Comparison of ENCODE assay signal across 13 cellular contexts in genomic region chr1:178345238-178345637, GRCh38.
DNase-seq lines count a peak whose midpoint lies in the region; ATAC-seq and TF ChIP-seq lines count a peak whose summit lies in the region.
"Had no signal": no experiment of that assay in that cellular context is flagged by ENCODE, and none has a peak within 500 bp of the region (broad histone marks: within the 10 kb centered on the region; RNA-seq: fewer than 3 reads in every experiment).

No MANE protein-coding gene starts in this region.

- H2AFZ ChIP-seq in PC-3 (ENCODE audit: low read length): no peak overlapping the region
- no peak overlapping the region for H2AFZ ChIP-seq in mesenchymal stem cell (ENCODE audit: low read depth, low read length)
- no peak overlapping the region for H2AFZ ChIP-seq in Karpas-422 (ENCODE audit: low read length)

- H3K36me3 ChIP-seq in PC-3 (ENCODE audit: low read depth, low read length) (no peaks in the 10 kb centered on the region), mesenchymal stem cell (ENCODE audit: control insufficient read depth in 1 of 2, insufficient read depth in 2 of 2, low read depth in 1 of 2, low read length in 2 of 2) (no peaks in the 10 kb centered on the region), thoracic aorta (no peaks in the 10 kb centered on the region), Karpas-422 (ENCODE audit: insufficient read depth, low read length) (no peaks in the 10 kb centered on the region)
- H3K36me3 ChIP-seq: prostate gland had no signal

- peak overlapping the region; percentile 57; the same call in 1 of the 2 replicates for H3K4me2 ChIP-seq in PC-3 (ENCODE audit: low read length)
- H3K4me2 ChIP-seq in mesenchymal stem cell (ENCODE audit: low read length, poor library complexity, severe bottlenecking): no peak overlapping the region
- H3K4me2 ChIP-seq in Karpas-422 (ENCODE audit: low read depth, low read length, poor library complexity, severe bottlenecking): no peak overlapping the region

- no peak overlapping the region for H3K4ac ChIP-seq in mesenchymal stem cell (ENCODE audit: low read depth in 1 of 2, low read length in 2 of 2)

- H3K14ac ChIP-seq in mesenchymal stem cell (ENCODE audit: low read length in 2 of 2): no peak overlapping the region

- H3K27ac ChIP-seq in PC-3 (ENCODE audit: low read length) (peak overlapping the region; percentile 27), mesenchymal stem cell (ENCODE audit: low read length, poor library complexity, severe bottlenecking) (no peak overlapping the region), thoracic aorta (peak overlapping the region; percentile 46 to 72), Karpas-422 (ENCODE audit: low read length) (no peak overlapping the region)
- H3K27ac ChIP-seq: prostate gland had no signal

- ATAC-seq in PC-3 (no peak), thoracic aorta (ENCODE audit: insufficient number of reproducible peaks, low FRiP score, low read depth) (no peak)

- H4K8ac ChIP-seq in mesenchymal stem cell (ENCODE audit: low read length): no peak overlapping the region

- H3K4me3 ChIP-seq in PC-3 (ENCODE audit: low read length) (no peak overlapping the region), epithelial cell of esophagus (ENCODE audit: low read length) (no peak overlapping the region), mesenchymal stem cell (ENCODE audit: insufficient read depth in 1 of 2, low read depth in 1 of 2, low read length in 2 of 2) (peak overlapping the region in 1 of 2 experiments; percentile 10), thoracic aorta (peak overlapping the region; percentile 14), Karpas-422 (ENCODE audit: low read length) (no peak overlapping the region)
- H3K4me3 ChIP-seq: prostate gland had no signal

- H3K79me1 ChIP-seq in mesenchymal stem cell (replicated peaks; ENCODE audit: low read length, poor library complexity, severe bottlenecking): peaks cover 15% of the 10 kb centered on the region

- 0 out of 2 replicates have a peak, but pooled peaks cover 13% of the 10 kb centered on the region for H3K79me2 ChIP-seq in PC-3 (ENCODE audit: low read length)
- no peaks in the 10 kb centered on the region for H3K79me2 ChIP-seq in Karpas-422 (ENCODE audit: low read length)

- no peak overlapping the region for H2BK15ac ChIP-seq in mesenchymal stem cell (ENCODE audit: low read depth, poor library complexity, severe bottlenecking)

- H3K9ac ChIP-seq in PC-3 (ENCODE audit: low read length) (no peak overlapping the region), mesenchymal stem cell (ENCODE audit: low read length) (peak overlapping the region; percentile 81), Karpas-422 (ENCODE audit: low read length) (no peak overlapping the region)

- H3K23ac ChIP-seq in mesenchymal stem cell (ENCODE audit: low read length in 2 of 2): no peak overlapping the region

- no peaks in the 10 kb centered on the region for H3K9me2 ChIP-seq in PC-3 (replicated peaks; ENCODE audit: low read length)
- no peaks in the 10 kb centered on the region for H3K9me2 ChIP-seq in Karpas-422 (replicated peaks; ENCODE audit: insufficient read depth, low read length)

- 97% methylated on average over 4 of the region's 4 CpGs for WGBS in mesenchymal stem cell

- H3K4me1 ChIP-seq in PC-3 (ENCODE audit: insufficient read depth, low read length) (peaks cover 35% of the 10 kb centered on the region), mesenchymal stem cell (ENCODE audit: control insufficient read depth, insufficient read depth, low read depth, low read length) (no peaks in the 10 kb centered on the region), thoracic aorta (ENCODE audit: control insufficient read depth in 1 of 2, low read depth in 2 of 2) (peaks cover 19 to 47% of the 10 kb centered on the region in 2 donors), Karpas-422 (ENCODE audit: low read length) (no peaks in the 10 kb centered on the region)
- H3K4me1 ChIP-seq: prostate gland had no signal

- no peaks in the 10 kb centered on the region for H4K20me1 ChIP-seq in PC-3 (ENCODE audit: low read length)
- H4K20me1 ChIP-seq in Karpas-422 (ENCODE audit: insufficient read depth, low read depth, low read length): no peaks in the 10 kb centered on the region

- H2BK5ac ChIP-seq in mesenchymal stem cell (ENCODE audit: low read depth, low read length, poor library complexity, severe bottlenecking): no peak overlapping the region

- DNase-seq in PC-3: no peak
- DNase-seq in epithelial cell of esophagus (ENCODE audit: low read depth): peak; percentile 56
- DNase-seq in mesenchymal stem cell: no peak
- DNase-seq in thoracic aorta (ENCODE audit: low spot score): no peak
- no peak for DNase-seq in DMS153 treated with DMSO at 0.1 percent for 48 hours (lab: John Stamatoyannopoulos, UW; ENCODE audit: unreplicated experiment)
- DNase-seq in Karpas-422: no peak
- DNase-seq in ACHN: no peak
- DNase-seq: activated CD4-positive, alpha-beta T cell treated with anti-CD3 and anti-CD28 coated beads for 4 hours; CD4-positive, alpha-beta T cell; NCI-H1092; stimulated activated CD4-positive, alpha-beta T cell treated with anti-CD3 and anti-CD28 coated beads, Interleukin-4, amount 100 ng/mL, for 4 hours; stimulated activated naive B cell treated with anti-CD40 and anti-IgM and Interleukin-4, amounts not matched to agents 10 μg/mL and 1 μg/mL and 100 μg/mL, for 72 hours had no signal

- no peak overlapping the region for H2AK5ac ChIP-seq in mesenchymal stem cell (ENCODE audit: low read length, severe bottlenecking)

- no peaks in the 10 kb centered on the region for H3K9me3 ChIP-seq in PC-3 (ENCODE audit: low read length)
- no peaks in the 10 kb centered on the region for H3K9me3 ChIP-seq in mesenchymal stem cell (ENCODE audit: control insufficient read depth, low read length)
- H3K9me3 ChIP-seq in thoracic aorta: no peaks in the 10 kb centered on the region
- no peaks in the 10 kb centered on the region for H3K9me3 ChIP-seq in Karpas-422 (ENCODE audit: low read length)
- H3K9me3 ChIP-seq: prostate gland had no signal

- no peaks in the 10 kb centered on the region for H3F3A ChIP-seq in PC-3 (ENCODE audit: low read length, unreplicated experiment)

- H4K91ac ChIP-seq in mesenchymal stem cell (ENCODE audit: low read length): no peak overlapping the region

- POLR2A ChIA-PET in PC-3 (lab: Charles Lee; ENCODE audit: unreplicated experiment): no interaction called here

- no peak overlapping the region for H2BK12ac ChIP-seq in mesenchymal stem cell (ENCODE audit: low read length in 2 of 2)

- CTCF ChIA-PET in PC-3 (lab: Charles Lee): no interaction called here

- no peak overlapping the region for H2BK120ac ChIP-seq in mesenchymal stem cell (ENCODE audit: low read depth, low read length)

- peak overlapping the region in 1 of 2 experiments; percentile 21 for H3K18ac ChIP-seq in mesenchymal stem cell (ENCODE audit: low read depth in 1 of 2, low read length in 2 of 2)

- in situ Hi-C loops in ACHN (cut with HindIII; ENCODE audit: low pct_ligation_motif_present, low pct_unique_long_range_greater_than_20kb, low sequenced_read_pairs): no loop called here

- intact Hi-C loops in PC-3 (cut with micrococcal nuclease): loop anchor here (10.0 kb wide), 1 partner anchor 70 kb away; no protein-coding TSS in a partner anchor

- BruUV-seq in PC-3 (replicated peaks; lab: Mats Ljungman, UMichigan): no TSS peak

- H3K27me3 ChIP-seq in PC-3 (ENCODE audit: low read length) (no peaks in the 10 kb centered on the region), mesenchymal stem cell (ENCODE audit: control insufficient read depth in 1 of 2, insufficient read depth in 1 of 2, low read length in 2 of 2) (no peaks in the 10 kb centered on the region), thoracic aorta (replicated peaks; ENCODE audit: insufficient read depth) (no peaks in the 10 kb centered on the region), Karpas-422 (ENCODE audit: low read length) (no peaks in the 10 kb centered on the region)

- TF ChIP-seq CTCF in PC-3 (conservative IDR thresholded peaks at IDR 0.05; ENCODE audit: low read depth, low read length) (no peak), epithelial cell of esophagus (IDR thresholded peaks at IDR 0.05; ENCODE audit: insufficient read depth, low read depth, low read length, missing control alignments) (no peak), thoracic aorta (IDR thresholded peaks at IDR 0.05) (no peak)

Comparison
In these comparisons a context has a peak if more than half of its experiments do, and no peak if none do; other contexts are left out.
1. H3K27ac ChIP-seq: peak in PC-3 (single experiment) and thoracic aorta (2 of 2); none in mesenchymal stem cell (single experiment) and Karpas-422 (single experiment).